10 cellular contexts compared by ENCODE assay signal in genomic region chr4:145830699-145831098, GRCh38.
A peak's percentile ranks its signal among the peaks of the same experiment; 100 is the strongest.
DNase-seq lines count a peak whose midpoint lies in the region; ATAC-seq and TF ChIP-seq lines count a peak whose summit lies in the region.
"Had no signal": no experiment of that assay in that cellular context is flagged by ENCODE, and none has a peak within 500 bp of the region (broad histone marks: within the 10 kb centered on the region; RNA-seq: fewer than 3 reads in every experiment).

No MANE protein-coding gene starts in this region.

- no peak overlapping the region for H3K4me3 ChIP-seq in gastrocnemius medialis
- no peak overlapping the region for H3K4me3 ChIP-seq in BE2C (ENCODE audit: low read depth, low read length)

- intact Hi-C loops in gastrocnemius medialis (cut with DNase I; ENCODE audit: low total_unique reads), result no loop called here

- in situ Hi-C loops in gastrocnemius medialis (cut with MboI; ENCODE audit: low sequenced_read_pairs in 4 of 4), result no loop called here

- no peaks in the 10 kb centered on the region for H3K36me3 ChIP-seq in gastrocnemius medialis
- peaks cover 3% of the 10 kb centered on the region; the same call in 1 of the 2 replicates for H3K36me3 ChIP-seq in BE2C

- H3K4me1 ChIP-seq in gastrocnemius medialis (peaks cover 11 to 19% of the 10 kb centered on the region in 2 donors), BE2C (no peaks in the 10 kb centered on the region)

- peak; percentile 59 for ATAC-seq in HG02938 (IDR thresholded peaks at IDR 0.05; ENCODE audit: unreplicated experiment)
- ATAC-seq in stimulated activated naive CD8-positive, alpha-beta T cell treated with anti-CD3 and anti-CD28 coated beads, Interleukin-15, amount 100 ng/mL, for 72 hours, result no peak
- no peak for ATAC-seq in gastrocnemius medialis

- peaks cover 34% of the 10 kb centered on the region for H3K36me3 Mint-ChIP-seq in activated CD4-positive, alpha-beta T cell treated with anti-CD3 and anti-CD28 coated beads, Interleukin-2, amount 10 ng/mL, durations not matched to agents 7 days and 5 days (ENCODE audit: low read depth)

- POLR2A ChIA-PET in activated CD4-positive, alpha-beta T cell treated with anti-CD3 and anti-CD28 coated beads, Interleukin-2, amount 10 ng/mL, durations not matched to agents 7 days and 5 days (lab: Charles Lee), result no interaction called here

- CTCF ChIA-PET in activated CD4-positive, alpha-beta T cell treated with anti-CD3 and anti-CD28 coated beads, Interleukin-2, amount 10 ng/mL, durations not matched to agents 7 days and 5 days (lab: Charles Lee), result no interaction called here

- peak overlapping the region; percentile 17 for H3K27ac Mint-ChIP-seq in activated CD4-positive, alpha-beta T cell treated with anti-CD3 and anti-CD28 coated beads, Interleukin-2, amount 10 ng/mL, durations not matched to agents 7 days and 5 days
- H3K27ac Mint-ChIP-seq in stimulated activated naive CD8-positive, alpha-beta T cell treated with anti-CD3 and anti-CD28 coated beads, Interleukin-15, amount 100 ng/mL, for 72 hours, result peak overlapping the region in 1 of 2 donors; percentile 71

- DNase-seq in activated CD4-positive, alpha-beta T cell treated with anti-CD3 and anti-CD28 coated beads, Interleukin-2, amount 10 ng/mL, durations not matched to agents 7 days and 5 days, result no peak
- DNase-seq in activated CD4-positive, alpha-beta T cell treated with anti-CD3 and anti-CD28 coated beads, Interleukin-2, amount 50 U/mL, for 4 hours, result no peak
- DNase-seq in NOMO-1 (lab: John Stamatoyannopoulos, UW; ENCODE audit: unreplicated experiment in 2 of 2), result peak; percentile 23 to 79
- DNase-seq in stimulated activated naive CD8-positive, alpha-beta T cell treated with anti-CD3 and anti-CD28 coated beads, Interleukin-15, amount 100 ng/mL, for 72 hours, result no peak
- DNase-seq in SHP77 (lab: John Stamatoyannopoulos, UW), result no peak
- no peak for DNase-seq in gastrocnemius medialis
- DNase-seq in BE2C, result no peak
- DNase-seq: NCI-H526 treated with DMSO at 0.1 percent for 48 hours had no signal

- TF ChIP-seq POLR2A in gastrocnemius medialis (IDR thresholded peaks at IDR 0.05), result no peak

- H3K27ac ChIP-seq in gastrocnemius medialis, result no peak overlapping the region
- H3K27ac ChIP-seq: epithelial cell of prostate had no signal

- TF ChIP-seq CTCF in gastrocnemius medialis (IDR thresholded peaks at IDR 0.05 in 4 of 5, conservative IDR thresholded peaks at IDR 0.05 in 1 of 5), result no peak
- no peak for TF ChIP-seq CTCF in BE2C (IDR thresholded peaks at IDR 0.05; ENCODE audit: low read depth, low read length)

- H3K27me3 ChIP-seq in gastrocnemius medialis, result no peaks in the 10 kb centered on the region
- H3K27me3 ChIP-seq in BE2C, result no peaks in the 10 kb centered on the region

- no peaks in the 10 kb centered on the region for H3K27me3 Mint-ChIP-seq in activated CD4-positive, alpha-beta T cell treated with anti-CD3 and anti-CD28 coated beads, Interleukin-2, amount 10 ng/mL, durations not matched to agents 7 days and 5 days
- no peaks in the 10 kb centered on the region for H3K27me3 Mint-ChIP-seq in stimulated activated naive CD8-positive, alpha-beta T cell treated with anti-CD3 and anti-CD28 coated beads, Interleukin-15, amount 100 ng/mL, for 72 hours

- H3K9me3 ChIP-seq in gastrocnemius medialis (no peaks in the 10 kb centered on the region), BE2C (no peaks in the 10 kb centered on the region)

- H3K9me3 Mint-ChIP-seq in activated CD4-positive, alpha-beta T cell treated with anti-CD3 and anti-CD28 coated beads, Interleukin-2, amount 10 ng/mL, durations not matched to agents 7 days and 5 days, result peaks cover 6% of the 10 kb centered on the region
- peaks cover 4 to 10% of the 10 kb centered on the region in 2 donors for H3K9me3 Mint-ChIP-seq in stimulated activated naive CD8-positive, alpha-beta T cell treated with anti-CD3 and anti-CD28 coated beads, Interleukin-15, amount 100 ng/mL, for 72 hours

- peaks cover 38% of the 10 kb centered on the region for H3K4me1 Mint-ChIP-seq in activated CD4-positive, alpha-beta T cell treated with anti-CD3 and anti-CD28 coated beads, Interleukin-2, amount 10 ng/mL, durations not matched to agents 7 days and 5 days
- H3K4me1 Mint-ChIP-seq in stimulated activated naive CD8-positive, alpha-beta T cell treated with anti-CD3 and anti-CD28 coated beads, Interleukin-15, amount 100 ng/mL, for 72 hours, result peaks cover 63% of the 10 kb centered on the region

- no peak overlapping the region for H3K4me3 Mint-ChIP-seq in activated CD4-positive, alpha-beta T cell treated with anti-CD3 and anti-CD28 coated beads, Interleukin-2, amount 10 ng/mL, durations not matched to agents 7 days and 5 days
- H3K4me3 Mint-ChIP-seq in stimulated activated naive CD8-positive, alpha-beta T cell treated with anti-CD3 and anti-CD28 coated beads, Interleukin-15, amount 100 ng/mL, for 72 hours, result peak overlapping the region; percentile 10 to 21

Comparison
In these comparisons a context has a peak if more than half of its experiments do, and no peak if none do; other contexts are left out.
1. DNase-seq: peak in NOMO-1 (2 of 2); none in activated CD4-positive, alpha-beta T cell treated with anti-CD3 and anti-CD28 coated beads, Interleukin-2, amount 10 ng/mL, durations not matched to agents 7 days and 5 days (single experiment), activated CD4-positive, alpha-beta T cell treated with anti-CD3 and anti-CD28 coated beads, Interleukin-2, amount 50 U/mL, for 4 hours (0 of 2), stimulated activated naive CD8-positive, alpha-beta T cell treated with anti-CD3 and anti-CD28 coated beads, Interleukin-15, amount 100 ng/mL, for 72 hours (0 of 2), SHP77 (0 of 2), gastrocnemius medialis (0 of 2) and BE2C (single experiment).